In genomic region chr4:48127882-48128394, GRCh38 we compare ENCODE assay signal across 7 cellular contexts. TPM values are rescaled to one million over a fixed set of nuclear protein-coding genes. Genes with fewer than 3 reads are reported as not detected.
A peak's percentile ranks its signal among the peaks of the same experiment; 100 is the strongest.
DNase-seq lines count a peak whose midpoint lies in the region; ATAC-seq and TF ChIP-seq lines count a peak whose summit lies in the region.

No MANE protein-coding gene starts in this region.

- no peak for TF ChIP-seq POLR2A in breast epithelium (IDR thresholded peaks at IDR 0.05)

- DNase-seq in NCI-H2081 (lab: John Stamatoyannopoulos, UW) (peak; percentile 55 to 70), WERI-Rb-1 (peak; percentile 84), breast epithelium (ENCODE audit: low spot score in 2 of 2) (peak; percentile 55 to 64), kidney glomerular epithelial cell (lab: John Stamatoyannopoulos, UW) (peak; percentile 86)
- DNase-seq in stimulated activated CD4-positive, alpha-beta T cell treated with anti-CD3 and anti-CD28 coated beads, Interleukin-2, amount 100 ng/mL, for 48 hours = peak; percentile 62 to 67

- H3K36me3 ChIP-seq in WERI-Rb-1 = no peaks in the 10 kb centered on the region
- H3K36me3 ChIP-seq in breast epithelium = no peaks in the 10 kb centered on the region

- intact Hi-C loops in breast epithelium (cut with DNase I; ENCODE audit: low total_unique reads) = no loop called here

- TF ChIP-seq CTCF in WERI-Rb-1 (IDR thresholded peaks at IDR 0.05; ENCODE audit: low read depth, low read length) (peak; percentile 57), breast epithelium (IDR thresholded peaks at IDR 0.05) (peak in 1 of 3 donors; percentile 34)

- H3K9me3 ChIP-seq in WERI-Rb-1 (ENCODE audit: severe bottlenecking) (no peaks in the 10 kb centered on the region), breast epithelium (no peaks in the 10 kb centered on the region)

- ATAC-seq in GM18508 (IDR thresholded peaks at IDR 0.05; ENCODE audit: insufficient read depth, unreplicated experiment) = peak; percentile 88
- peak; percentile 87 for ATAC-seq in HG02852 (IDR thresholded peaks at IDR 0.05; ENCODE audit: unreplicated experiment)

- H3K4me3 ChIP-seq in WERI-Rb-1 (ENCODE audit: low read depth, low read length) (no peak overlapping the region), breast epithelium (peak overlapping the region; percentile 1 to 45 (median 17))

- H3K4me1 ChIP-seq in breast epithelium = peaks cover 0 to 6% of the 10 kb centered on the region in 2 donors

- H3K27me3 ChIP-seq in WERI-Rb-1 (ENCODE audit: insufficient read depth, low read depth, severe bottlenecking) (no peaks in the 10 kb centered on the region), breast epithelium (no peaks in the 10 kb centered on the region)

- H3K27ac ChIP-seq in WERI-Rb-1 (peak overlapping the region; percentile 60), breast epithelium (peak overlapping the region; percentile 71 to 85)

RNA-seq across cellular contexts. Expression of gene TXK, which starts 6.1 kb away (rescaled TPM):
- total RNA-seq in breast epithelium = 1 to 10 TPM; 1.6 to 3.4 (median 3.2) TPM
